9 cellular contexts compared by ENCODE assay signal in the genomic region with DNA sequence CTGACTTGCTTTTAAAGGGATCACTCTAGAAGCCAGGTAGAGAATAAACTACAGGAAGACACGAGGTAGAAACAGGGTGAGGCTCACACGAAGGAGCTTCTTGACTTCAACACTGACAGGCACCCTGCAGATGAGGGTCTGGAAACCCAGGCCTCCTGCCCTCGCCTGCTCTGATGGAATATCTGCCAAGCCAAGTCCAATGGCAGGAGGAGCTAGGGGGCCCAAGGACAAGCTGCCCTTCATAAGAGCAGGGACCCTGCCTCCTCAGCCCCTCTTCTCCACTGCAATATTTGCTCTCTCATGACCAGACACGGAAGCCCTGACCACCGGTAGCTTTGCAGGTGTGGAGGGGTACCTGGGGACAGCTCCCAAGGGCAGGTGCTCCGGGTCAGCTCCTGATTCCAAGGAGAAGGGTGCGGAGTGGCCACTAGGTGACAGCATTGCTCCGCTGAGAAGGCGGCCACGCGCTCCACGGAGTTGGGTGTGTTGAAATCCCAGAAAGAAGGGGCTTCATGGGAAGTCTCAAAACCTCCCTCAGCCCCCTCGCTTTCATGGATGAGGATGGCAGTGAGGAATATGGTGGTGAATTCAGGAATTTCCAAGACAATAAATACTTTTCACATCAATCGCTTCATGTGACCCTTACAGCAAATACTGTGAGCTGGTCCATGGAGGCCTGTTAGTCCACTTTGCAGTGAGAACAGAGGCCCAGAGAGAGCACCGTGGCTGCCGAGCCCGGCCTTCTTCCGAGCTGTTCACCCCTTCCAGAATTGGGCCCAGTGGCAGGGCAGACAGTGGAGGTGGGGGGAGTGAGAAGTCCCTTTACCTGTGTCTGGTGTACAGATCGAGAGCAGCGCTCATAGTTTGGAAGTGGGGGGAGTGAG. TPM values are rescaled to one million over a fixed set of nuclear protein-coding genes. Genes with fewer than 3 reads are reported as not detected.
DNase-seq lines count a peak whose midpoint lies in the region; TF ChIP-seq lines count a peak whose summit lies in the region.
"Had no signal": no experiment of that assay in that cellular context is flagged by ENCODE, and none has a peak within 500 bp of the region (broad histone marks: within the 10 kb centered on the region; RNA-seq: fewer than 3 reads in every experiment).

No MANE protein-coding gene starts in this region.

- peaks cover 78% of the 10 kb centered on the region for H3K27me3 Mint-ChIP-seq in nephron progenitor cell (ENCODE audit: low read depth, poor library complexity)

- intact Hi-C loops in esophagus muscularis mucosa (cut with DNase I), result loop anchor here (2.0 kb wide), 1 partner anchor 277 kb away; no protein-coding TSS in a partner anchor

- TF ChIP-seq CTCF in esophagus muscularis mucosa (IDR thresholded peaks at IDR 0.05) (peak; percentile 75 to 92 (median 87)), nephron progenitor cell (IDR thresholded peaks at IDR 0.05) (peak; percentile 99)

- H3K9me3 Mint-ChIP-seq in nephron progenitor cell, result no peaks in the 10 kb centered on the region

- no peak overlapping the region for H3K27ac Mint-ChIP-seq in nephron progenitor cell

- no peak overlapping the region for H3K27ac ChIP-seq in esophagus muscularis mucosa (replicated peaks in 1 of 4)
- no peak overlapping the region for H3K27ac ChIP-seq in substantia nigra (ENCODE audit: low read depth, low read length, poor library complexity, severe bottlenecking)
- H3K27ac ChIP-seq: epithelial cell of prostate had no signal

- no peak overlapping the region for H3K4me3 Mint-ChIP-seq in nephron progenitor cell

- H3K36me3 Mint-ChIP-seq in nephron progenitor cell (ENCODE audit: low read depth), result no peaks in the 10 kb centered on the region

- H3K4me1 Mint-ChIP-seq in nephron progenitor cell, result peaks cover 16% of the 10 kb centered on the region

- no peak overlapping the region for H3K4me3 ChIP-seq in esophagus muscularis mucosa

- whole genome bisulfite sequencing in esophagus muscularis mucosa, result 16% methylated on average over 20 of the region's 20 CpGs

- no peak for TF ChIP-seq EP300 in esophagus muscularis mucosa (IDR thresholded peaks at IDR 0.05)

- H3K36me3 ChIP-seq in esophagus muscularis mucosa, result no peaks in the 10 kb centered on the region

- DNase-seq in NOMO-1 treated with DMSO at 0.1 percent for 48 hours (lab: John Stamatoyannopoulos, UW; ENCODE audit: unreplicated experiment), result peak; percentile 4
- no peak for DNase-seq in NOMO-1 treated with dmso at 0.1 percent for 144 hours (lab: John Stamatoyannopoulos, UW; ENCODE audit: unreplicated experiment)
- DNase-seq in NCI-H69 (lab: John Stamatoyannopoulos, UW), result peak; percentile 14
- DNase-seq in activated CD8-positive, alpha-beta memory T cell treated with anti-CD3 and anti-CD28 coated beads, Interleukin-2, amount 50 U/mL, for 48 hours, result peak; percentile 83
- no peak for DNase-seq in esophagus muscularis mucosa (ENCODE audit: extremely low spot score)
- DNase-seq in nephron progenitor cell, result peak; percentile 84
- DNase-seq in substantia nigra (lab: John Stamatoyannopoulos, UW), result peak in 37 of 49 donors; percentile 2 to 64 (median 32)
- DNase-seq in foreskin melanocyte, result no peak

- H3K27me3 ChIP-seq in esophagus muscularis mucosa, result peaks cover 0 to 85% (median 6%) of the 10 kb centered on the region in 4 donors

- no peaks in the 10 kb centered on the region for H3K9me3 ChIP-seq in esophagus muscularis mucosa

- TF ChIP-seq POLR2A in esophagus muscularis mucosa (IDR thresholded peaks at IDR 0.05; ENCODE audit: low read depth), result no peak

- peaks cover 0 to 10% (median 3%) of the 10 kb centered on the region in 4 donors for H3K4me1 ChIP-seq in esophagus muscularis mucosa

RNA-seq across cellular contexts. Expression of gene PAX7, which starts 33.2 kb away (rescaled TPM):
- total RNA-seq in esophagus muscularis mucosa, result not detected

Comparison
In these comparisons a context has a peak if more than half of its experiments do, and no peak if none do; other contexts are left out.
1. DNase-seq: peak in NOMO-1 treated with DMSO at 0.1 percent for 48 hours (single experiment), NCI-H69 (single experiment), activated CD8-positive, alpha-beta memory T cell treated with anti-CD3 and anti-CD28 coated beads, Interleukin-2, amount 50 U/mL, for 48 hours (single experiment), nephron progenitor cell (single experiment) and substantia nigra (37 of 49); none in NOMO-1 treated with dmso at 0.1 percent for 144 hours (single experiment), esophagus muscularis mucosa (single experiment) and foreskin melanocyte (single experiment).